9 cellular contexts compared by ENCODE assay signal in genomic region chr1:43547538-43548072, GRCh38. TPM values are rescaled to one million over a fixed set of nuclear protein-coding genes. Genes with fewer than 3 reads are reported as not detected.
DNase-seq lines count a peak whose midpoint lies in the region; ATAC-seq and TF ChIP-seq lines count a peak whose summit lies in the region.
"Had no signal": no experiment of that assay in that cellular context is flagged by ENCODE, and none has a peak within 500 bp of the region (broad histone marks: within the 10 kb centered on the region; RNA-seq: fewer than 3 reads in every experiment).

No MANE protein-coding gene starts in this region.

- no peak overlapping the region for H2BK120ac ChIP-seq in mesendoderm (ENCODE audit: low read depth, low read length)

- BruUV-seq in OCI-LY7 (replicated peaks; lab: Mats Ljungman, UMichigan) = no TSS peak

- no peak overlapping the region for H4K8ac ChIP-seq in mesendoderm (ENCODE audit: low read depth, low read length)

- H4K5ac ChIP-seq in mesendoderm (ENCODE audit: low read length) = no peak overlapping the region

- H3K9ac ChIP-seq in mesendoderm (ENCODE audit: low read length) = no peak overlapping the region
- H3K9ac ChIP-seq: GM23248 had no signal

- no peaks in the 10 kb centered on the region for H3K9me2 ChIP-seq in OCI-LY7 (ENCODE audit: insufficient read depth, low read length)

- CTCF ChIA-PET in OCI-LY7 (lab: Charles Lee; ENCODE audit: unreplicated experiment) = no interaction called here

- peaks cover 98% of the 10 kb centered on the region for H3K4me1 ChIP-seq in body of pancreas
- peaks cover 14% of the 10 kb centered on the region for H3K4me1 ChIP-seq in mesendoderm (ENCODE audit: control insufficient read depth, low read depth, low read length)
- H3K4me1 ChIP-seq in lower lobe of right lung = peaks cover 77% of the 10 kb centered on the region
- H3K4me1 ChIP-seq in OCI-LY7 (ENCODE audit: insufficient read depth, low read length, poor library complexity, severe bottlenecking) = no peaks in the 10 kb centered on the region

- no peak for ATAC-seq in body of pancreas
- ATAC-seq in lower lobe of right lung = no peak

- H3K27ac ChIP-seq in body of pancreas = peak overlapping the region; percentile 39 to 93 (median 92)
- H3K27ac ChIP-seq in mesendoderm (ENCODE audit: low read depth, low read length) = no peak overlapping the region
- H3K27ac ChIP-seq in lower lobe of right lung = no peak overlapping the region
- H3K27ac ChIP-seq in OCI-LY7 (ENCODE audit: low read depth, low read length, poor library complexity, severe bottlenecking) = no peak overlapping the region
- H3K27ac ChIP-seq: GM23248 had no signal

- no peak overlapping the region for H2AFZ ChIP-seq in OCI-LY7 (ENCODE audit: low read length)
- H2AFZ ChIP-seq: GM23248 had no signal

- POLR2A ChIA-PET in OCI-LY7 (lab: Charles Lee) = interaction anchor here (0.6 kb wide), 1 partner anchor 177 kb away, joined by 3 read pairs; no protein-coding TSS in a partner anchor

- H3K4me2 ChIP-seq in mesendoderm (ENCODE audit: low read length) (no peak overlapping the region), OCI-LY7 (ENCODE audit: low read length) (no peak overlapping the region)

- peak; percentile 27 for DNase-seq in NCI-H2029 (lab: John Stamatoyannopoulos, UW)
- no peak for DNase-seq in body of pancreas
- DNase-seq in mesendoderm = no peak
- peak; percentile 76 for DNase-seq in superior temporal gyrus (ENCODE audit: extremely low spot score)
- no peak for DNase-seq in DMS114 treated with DMSO at 0.1 percent for 48 hours (lab: John Stamatoyannopoulos, UW; ENCODE audit: unreplicated experiment)
- DNase-seq in lower lobe of right lung = no peak
- no peak for DNase-seq in OCI-LY7 (ENCODE audit: low spot score)
- DNase-seq: GM23248, kidney had no signal

- H2AK5ac ChIP-seq in mesendoderm (ENCODE audit: low read length) = no peak overlapping the region

- H2BK15ac ChIP-seq in mesendoderm (replicated peaks; ENCODE audit: low read depth) = no peak overlapping the region

- H2BK5ac ChIP-seq in mesendoderm (ENCODE audit: low read length) = no peak overlapping the region

- peak overlapping the region; percentile 22 for H3K56ac ChIP-seq in mesendoderm (ENCODE audit: low read length)

- H3K36me3 ChIP-seq in body of pancreas (replicated peaks in 1 of 2; ENCODE audit: insufficient read depth in 1 of 2, low read depth in 2 of 2) (no peaks in the 10 kb centered on the region), mesendoderm (ENCODE audit: control insufficient read depth, insufficient read depth, low read length) (peaks cover 1% of the 10 kb centered on the region), lower lobe of right lung (no peaks in the 10 kb centered on the region), OCI-LY7 (ENCODE audit: insufficient read depth, low read length) (no peaks in the 10 kb centered on the region)

- TF ChIP-seq POLR2A in body of pancreas (IDR thresholded peaks at IDR 0.05) = no peak

- peaks cover 52% of the 10 kb centered on the region for H3K79me2 ChIP-seq in mesendoderm (ENCODE audit: control insufficient read depth, insufficient read depth, low read length)
- no peaks in the 10 kb centered on the region for H3K79me2 ChIP-seq in OCI-LY7 (ENCODE audit: insufficient read depth, low read depth, low read length)

- no peak overlapping the region for H3K4ac ChIP-seq in mesendoderm (ENCODE audit: low read depth, low read length)

- TF ChIP-seq CTCF in body of pancreas (IDR thresholded peaks at IDR 0.05) = no peak
- TF ChIP-seq CTCF in lower lobe of right lung (IDR thresholded peaks at IDR 0.05) = no peak
- no peak for TF ChIP-seq CTCF in OCI-LY7 (conservative IDR thresholded peaks at IDR 0.05; ENCODE audit: low read length)

- intact Hi-C loops in body of pancreas (cut with DNase I) (no loop called here), lower lobe of right lung (cut with DNase I) (no loop called here), OCI-LY7 (cut with micrococcal nuclease; ENCODE audit: unreplicated experiment) (no loop called here)

- H3K4me3 ChIP-seq in body of pancreas (no peak overlapping the region), mesendoderm (ENCODE audit: low read length) (no peak overlapping the region), lower lobe of right lung (no peak overlapping the region), OCI-LY7 (ENCODE audit: low read depth, low read length, poor library complexity, severe bottlenecking) (no peak overlapping the region)
- H3K4me3 ChIP-seq: GM23248 had no signal

- H3K23ac ChIP-seq in mesendoderm (ENCODE audit: low read length) = no peak overlapping the region

- no peaks in the 10 kb centered on the region for H3K27me3 ChIP-seq in body of pancreas
- H3K27me3 ChIP-seq in mesendoderm (ENCODE audit: insufficient read depth, low read length, poor library complexity) = no peaks in the 10 kb centered on the region
- no peaks in the 10 kb centered on the region for H3K27me3 ChIP-seq in lower lobe of right lung (ENCODE audit: low read depth)

- peaks cover 40% of the 10 kb centered on the region for H3K79me1 ChIP-seq in mesendoderm (ENCODE audit: low read length)

- no peaks in the 10 kb centered on the region for H4K20me1 ChIP-seq in OCI-LY7 (ENCODE audit: insufficient read depth, low read length)

- H3K9me3 ChIP-seq in body of pancreas = no peaks in the 10 kb centered on the region
- no peaks in the 10 kb centered on the region for H3K9me3 ChIP-seq in lower lobe of right lung
- no peaks in the 10 kb centered on the region for H3K9me3 ChIP-seq in OCI-LY7 (ENCODE audit: low read length)

- no peak overlapping the region for H3K18ac ChIP-seq in mesendoderm (ENCODE audit: low read length)

- 74 to 75% methylated on average over 11 of the region's 11 CpGs for WGBS in body of pancreas, 2 donors
- WGBS in mesendoderm (ENCODE audit: extremely low coverage, insufficient coverage, low lambda C conversion rate) = no CpG with 5 or more reads among the region's 11 CpGs

RNA-seq across cellular contexts. Expression of gene PTPRF, which starts 16.9 kb away (rescaled TPM):
- total RNA-seq in body of pancreas (10 to 100 TPM; 81.7 to 89.0 TPM), lower lobe of right lung (176 TPM), OCI-LY7 (2022) (0.48 and 0.57 TPM in 2 replicates)
- 91.9 TPM for polyA plus RNA-seq in mesendoderm (2013, experiment 1 of 2)
- 92.8 TPM for polyA plus RNA-seq in mesendoderm (2013, experiment 2 of 2)
- total RNA-seq in OCI-LY7 (2014; rRNA removed; shearing (Covaris generic)) = 0.06 TPM in 1 of 2 replicates, not detected in the other

Comparison
In these comparisons a context has a peak if more than half of its experiments do, and no peak if none do; other contexts are left out.
1. DNase-seq: peak in NCI-H2029 (single experiment) and superior temporal gyrus (single experiment); none in body of pancreas (0 of 4), mesendoderm (single experiment), DMS114 treated with DMSO at 0.1 percent for 48 hours (single experiment), lower lobe of right lung (single experiment) and OCI-LY7 (single experiment).
2. H3K27ac ChIP-seq: peak in body of pancreas (4 of 4); none in mesendoderm (single experiment), lower lobe of right lung (single experiment) and OCI-LY7 (single experiment).
3. RNA of gene PTPRF, which starts 16.9 kb away (total RNA-seq): 176 TPM in lower lobe of right lung (single experiment) and 81.7 to 89.0 TPM in body of pancreas; 0.06 to 0.57 TPM in OCI-LY7; every median in the first group is over 10 times any median in the second.